Comparison of ENCODE assay signal across 25 cellular contexts in the genomic region with DNA sequence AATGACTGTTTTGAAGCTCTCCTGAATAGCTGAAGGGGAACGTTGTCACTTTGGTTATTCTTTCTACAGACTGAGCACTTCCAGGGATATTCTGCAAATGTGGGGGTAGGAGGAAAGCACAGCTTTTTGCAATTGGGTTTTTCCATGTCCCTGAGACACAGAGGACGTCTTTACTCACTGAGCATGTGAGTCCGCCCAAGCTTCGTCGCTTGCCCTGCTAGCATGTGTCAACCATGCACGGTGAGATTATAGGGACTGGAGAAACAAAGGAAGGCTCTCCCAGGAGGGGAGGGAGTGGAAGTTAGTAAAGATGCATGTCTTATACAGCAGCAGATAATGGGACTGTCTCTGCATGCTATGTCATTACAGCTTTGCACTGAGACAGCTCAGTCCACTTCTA.
A peak's percentile ranks its signal among the peaks of the same experiment; 100 is the strongest.
DNase-seq lines count a peak whose midpoint lies in the region; FAIRE-seq and TF ChIP-seq lines count a peak whose summit lies in the region.
"Had no signal": no experiment of that assay in that cellular context is flagged by ENCODE, and none has a peak within 500 bp of the region (broad histone marks: within the 10 kb centered on the region; RNA-seq: fewer than 3 reads in every experiment).

No MANE protein-coding gene starts in this region.

- H3K36me3 ChIP-seq in Loucy (ENCODE audit: insufficient read depth, low read length) = no peaks in the 10 kb centered on the region
- no peaks in the 10 kb centered on the region for H3K36me3 ChIP-seq in H1 (ENCODE audit: control insufficient read depth in 2 of 4, insufficient read depth in 4 of 4, low read length in 3 of 4)
- H3K36me3 ChIP-seq: BE2C; BLaER1 treated with 17β-estradiol and CSF1 and Interleukin-3, amounts not matched to agents 10 nM and 100 nM had no signal

- no peak overlapping the region for H3K14ac ChIP-seq in H1 (ENCODE audit: insufficient read length)

- H3K4me3 Mint-ChIP-seq in activated T-cell treated with anti-CD3 and anti-CD28 coated beads, Interleukin-2, amount 50 U/mL, for 24 hours = no peak overlapping the region
- H3K4me3 Mint-ChIP-seq: CD14-positive monocyte; CD4-positive, alpha-beta T cell; CD8-positive, alpha-beta memory T cell had no signal

- no peak overlapping the region for H4K8ac ChIP-seq in H1 (ENCODE audit: extremely low read depth, insufficient read depth, low read length)

- no peak overlapping the region for H3K4me3 ChIP-seq in Loucy (ENCODE audit: low read length, poor library complexity, severe bottlenecking)
- H3K4me3 ChIP-seq in H1 (ENCODE audit: extremely low read depth in 1 of 4, insufficient read depth in 2 of 4, low read depth in 3 of 4, low read length in 4 of 4) = no peak overlapping the region
- H3K4me3 ChIP-seq: A549; BLaER1 treated with 17β-estradiol and CSF1 and Interleukin-3, amounts not matched to agents 10 nM and 100 nM; GM12878 had no signal

- H3K27ac ChIP-seq in H1 (ENCODE audit: low read depth, low read length) = no peak overlapping the region
- H3K27ac ChIP-seq: A549; BLaER1 treated with 17β-estradiol and CSF1 and Interleukin-3, amounts not matched to agents 10 nM and 100 nM had no signal

- no peaks in the 10 kb centered on the region for H3K79me1 ChIP-seq in H1 (ENCODE audit: low read depth, low read length)

- H4K20me1 ChIP-seq in Loucy (ENCODE audit: insufficient read depth, low read length, poor library complexity, severe bottlenecking) (no peaks in the 10 kb centered on the region), H1 (replicated peaks in 1 of 2; ENCODE audit: control insufficient read depth in 1 of 2, insufficient read depth in 2 of 2, low read length in 2 of 2) (no peaks in the 10 kb centered on the region)
- H4K20me1 ChIP-seq: BLaER1 treated with 17β-estradiol and CSF1 and Interleukin-3, amounts not matched to agents 10 nM and 100 nM had no signal

- FAIRE-seq in H1 (lab: Jason Lieb, UNC) = no peak
- FAIRE-seq: A549, D721Med, GM12878, GM19239 had no signal

- no peak overlapping the region for H4K91ac ChIP-seq in H1 (replicated peaks; ENCODE audit: insufficient read length, low read length)

- no peak overlapping the region for H2BK15ac ChIP-seq in H1 (ENCODE audit: low read length)

- no peak overlapping the region for H3K56ac ChIP-seq in H1 (replicated peaks; ENCODE audit: insufficient read length, low read depth, low read length)

- no peak overlapping the region; the same call in 1 of the 2 replicates for H2BK12ac ChIP-seq in H1 (ENCODE audit: low read depth, low read length)

- no peaks in the 10 kb centered on the region for H3F3A ChIP-seq in Loucy (ENCODE audit: low read depth)

- H2AFZ ChIP-seq in Loucy (ENCODE audit: low read length) = peak overlapping the region; percentile 58; the same call in 1 of the 2 replicates
- 0 out of 2 replicates have a peak overlapping the region, but pooled peaks have one; percentile 2 for H2AFZ ChIP-seq in H1 (ENCODE audit: low read length)

- H3K23ac ChIP-seq in H1 (ENCODE audit: insufficient read length) = no peak overlapping the region

- H3K9me3 Mint-ChIP-seq in activated T-cell treated with anti-CD3 and anti-CD28 coated beads, Interleukin-2, amount 50 U/mL, for 24 hours = no peaks in the 10 kb centered on the region
- H3K9me3 Mint-ChIP-seq: CD4-positive, alpha-beta T cell had no signal

- no peak overlapping the region for H2BK120ac ChIP-seq in H1 (replicated peaks; ENCODE audit: low read depth, low read length)

- H3K9me2 ChIP-seq in Loucy (replicated peaks; ENCODE audit: low read depth, low read length) = no peaks in the 10 kb centered on the region

- H2AK5ac ChIP-seq in H1 (ENCODE audit: low read depth, low read length) = no peak overlapping the region

- no peaks in the 10 kb centered on the region for H3K79me2 ChIP-seq in Loucy (ENCODE audit: insufficient read depth, low read length)
- H3K79me2 ChIP-seq in H1 (ENCODE audit: control insufficient read depth in 1 of 2, insufficient read depth in 2 of 2, low read length in 2 of 2) = no peaks in the 10 kb centered on the region

- H3K4me1 ChIP-seq in Loucy (ENCODE audit: insufficient read depth, low read length, poor library complexity, severe bottlenecking) (peaks cover 3% of the 10 kb centered on the region), H1 (replicated peaks in 1 of 4; ENCODE audit: control insufficient read depth in 3 of 4, insufficient read depth in 4 of 4, low read length in 3 of 4) (no peaks in the 10 kb centered on the region)
- H3K4me1 ChIP-seq: A549; BE2C; BLaER1 treated with 17β-estradiol and CSF1 and Interleukin-3, amounts not matched to agents 10 nM and 100 nM had no signal

- H3K27ac Mint-ChIP-seq in activated T-cell treated with anti-CD3 and anti-CD28 coated beads, Interleukin-2, amount 50 U/mL, for 24 hours = no peak overlapping the region
- H3K27ac Mint-ChIP-seq: CD14-positive monocyte; CD4-positive, alpha-beta T cell; CD8-positive, alpha-beta memory T cell had no signal

- no peak for TF ChIP-seq RAD21 in H1 (IDR thresholded peaks at IDR 0.05 in 1 of 2, conservative IDR thresholded peaks at IDR 0.05 in 1 of 2; ENCODE audit: low read depth in 2 of 2, low read length in 2 of 2)

- no peak overlapping the region for H2BK20ac ChIP-seq in H1 (ENCODE audit: low read length)

- no peak overlapping the region for H3K4ac ChIP-seq in H1 (replicated peaks; ENCODE audit: insufficient read length, low read depth, low read length)

- no peaks in the 10 kb centered on the region for H3K4me1 Mint-ChIP-seq in activated T-cell treated with anti-CD3 and anti-CD28 coated beads, Interleukin-2, amount 50 U/mL, for 24 hours (ENCODE audit: low read depth)
- H3K4me1 Mint-ChIP-seq: CD8-positive, alpha-beta memory T cell had no signal

- 88% methylated on average over 6 of the region's 6 CpGs; no CpG with 5 or more reads in 1 of the 2 experiments for WGBS in H1 (ENCODE audit: extremely low coverage in 1 of 2, insufficient coverage in 1 of 2, insufficient read length in 1 of 2, insufficient replicate concordance in 2 of 2, low coverage in 1 of 2, low lambda C conversion rate in 2 of 2, missing lambda C conversion rate in 1 of 2), 2 experiments

- no peaks in the 10 kb centered on the region for H3K23me2 ChIP-seq in H1 (ENCODE audit: low read depth, low read length)

- no peak overlapping the region for H4K5ac ChIP-seq in H1 (ENCODE audit: insufficient read length, low read depth, low read length)

- H3K27me3 ChIP-seq in Loucy (ENCODE audit: insufficient read depth, low read length, poor library complexity, severe bottlenecking) (no peaks in the 10 kb centered on the region), H1 (replicated peaks in 1 of 4; ENCODE audit: control insufficient read depth in 3 of 4, extremely low read depth in 1 of 4, insufficient read depth in 3 of 4, low read length in 3 of 4) (no peaks in the 10 kb centered on the region)
- H3K27me3 ChIP-seq: BE2C; BLaER1 treated with 17β-estradiol and CSF1 and Interleukin-3, amounts not matched to agents 10 nM and 100 nM had no signal

- TF ChIP-seq POLR2A in H1 (IDR thresholded peaks at IDR 0.05; ENCODE audit: control extremely low read depth in 1 of 2, low read depth in 2 of 2, low read length in 2 of 2) = no peak

- no peak overlapping the region for H2BK5ac ChIP-seq in H1 (ENCODE audit: low read depth, low read length)

- H3K4me2 ChIP-seq in Loucy (ENCODE audit: low read depth, low read length, poor library complexity, severe bottlenecking) (no peak overlapping the region), H1 (ENCODE audit: insufficient read depth in 1 of 2, low read depth in 2 of 2, low read length in 2 of 2) (no peak overlapping the region)
- H3K4me2 ChIP-seq: A549; BLaER1 treated with 17β-estradiol and CSF1 and Interleukin-3, amounts not matched to agents 10 nM and 100 nM had no signal

- peaks cover 28% of the 10 kb centered on the region for H3K27me3 Mint-ChIP-seq in activated T-cell treated with anti-CD3 and anti-CD28 coated beads, Interleukin-2, amount 50 U/mL, for 24 hours

- POLR2A ChIA-PET in H1 (lab: Charles Lee; ENCODE audit: partially characterized antibody) = no interaction called here

- H3K36me3 Mint-ChIP-seq in activated T-cell treated with anti-CD3 and anti-CD28 coated beads, Interleukin-2, amount 50 U/mL, for 24 hours (ENCODE audit: low read depth) = no peaks in the 10 kb centered on the region
- H3K36me3 Mint-ChIP-seq: CD14-positive monocyte; CD8-positive, alpha-beta memory T cell had no signal

- TF ChIP-seq EP300 in H1 (IDR thresholded peaks at IDR 0.05; ENCODE audit: borderline replicate concordance in 1 of 2, low read depth in 2 of 2, low read length in 2 of 2) = no peak

- CTCF ChIA-PET in H1 (lab: Charles Lee; ENCODE audit: partially characterized antibody) = interaction anchor here (1.2 kb wide), 1 partner anchor 9 kb away, joined by 4 read pairs; no protein-coding TSS in a partner anchor

- no peak overlapping the region for H3K9ac ChIP-seq in Loucy (ENCODE audit: low read depth, low read length, poor library complexity, severe bottlenecking)
- H3K9ac ChIP-seq in H1 (replicated peaks in 1 of 4; ENCODE audit: extremely low read depth in 1 of 4, low read depth in 3 of 4, low read length in 3 of 4) = no peak overlapping the region
- H3K9ac ChIP-seq: BLaER1 treated with 17β-estradiol and CSF1 and Interleukin-3, amounts not matched to agents 10 nM and 100 nM had no signal

- H3K9me3 ChIP-seq in Loucy (ENCODE audit: insufficient read depth, low read depth, low read length) (no peaks in the 10 kb centered on the region), H1 (ENCODE audit: insufficient read depth in 2 of 2, low read depth in 1 of 2, low read length in 1 of 2) (no peaks in the 10 kb centered on the region)
- H3K9me3 ChIP-seq: A549; BE2C; BLaER1 treated with 17β-estradiol and CSF1 and Interleukin-3, amounts not matched to agents 10 nM and 100 nM had no signal

- no peak overlapping the region for H3K18ac ChIP-seq in H1 (ENCODE audit: extremely low read depth, low read length)

- TF ChIP-seq CTCF in Loucy (conservative IDR thresholded peaks at IDR 0.05; ENCODE audit: low read length) (no peak), H1 (IDR thresholded peaks at IDR 0.05; ENCODE audit: control extremely low read depth in 1 of 3, insufficient read depth in 1 of 3, low read depth in 1 of 3, low read length in 3 of 3) (no peak)

- no peak for DNase-seq in H1 (ENCODE audit: low read depth in 1 of 2, low spot score in 2 of 2)
- DNase-seq in retina = peak; percentile 26
- DNase-seq in activated T-cell treated with anti-CD3 and anti-CD28 coated beads, Interleukin-2, amount 50 U/mL, for 24 hours = no peak
- DNase-seq in NCI-H1092 treated with DMSO at 0.1 percent for 48 hours (lab: John Stamatoyannopoulos, UW) = no peak
- no peak for DNase-seq in midbrain (lab: John Stamatoyannopoulos, UW)
- DNase-seq: 8988T; ACHN; AML-193; BE2C; CD4-positive, alpha-beta T cell; CD8-positive, alpha-beta memory T cell; DMS 273 treated with DMSO at 0.1 percent for 48 hours; DMS79; EL; GDM1; GOT3; H7; HCEC 1CT had no signal

TF ChIP-seq in H1, 55 proteins besides CTCF, POLR2A, EP300 and RAD21 (continues in another document):
- TF ChIP-seq GABPA (IDR thresholded peaks at IDR 0.05; ENCODE audit: borderline replicate concordance, insufficient read depth, low read length) (no peak), TEAD4 (IDR thresholded peaks at IDR 0.05; ENCODE audit: low read depth, low read length) (no peak)
